In the genomic region with DNA sequence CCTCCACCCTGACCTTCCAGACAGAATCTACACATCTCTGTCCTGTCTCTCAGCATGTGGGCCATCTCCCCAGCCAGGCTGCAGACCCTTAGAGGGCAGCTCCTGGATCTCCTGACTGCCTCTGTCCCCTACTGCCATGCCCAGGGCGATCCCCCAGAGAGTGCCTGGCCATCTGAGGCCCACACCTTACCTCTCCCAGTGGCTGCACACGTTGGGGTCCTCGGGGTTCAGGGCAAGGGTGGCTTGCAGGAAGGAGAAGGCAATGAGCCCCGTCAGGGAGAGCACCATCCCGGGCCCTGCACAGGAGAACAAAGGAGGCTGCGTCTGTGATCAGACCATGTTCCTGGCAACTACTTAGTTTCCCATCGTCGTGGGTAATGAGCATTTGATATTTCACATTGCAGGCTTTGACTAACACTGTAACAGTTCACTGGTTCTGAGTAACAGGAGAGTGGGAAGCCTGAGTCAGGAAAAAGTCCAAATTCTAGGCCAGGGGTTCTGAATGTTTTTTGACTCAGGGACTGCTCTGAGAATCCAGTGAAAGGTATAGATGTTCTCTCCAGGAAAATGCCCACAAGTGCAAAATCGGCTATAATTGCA, we compare ENCODE assay signal across 19 cellular contexts.
"Had no signal": no experiment of that assay in that cellular context is flagged by ENCODE, and none has a peak within 500 bp of the region (broad histone marks: within the 10 kb centered on the region; RNA-seq: fewer than 3 reads in every experiment).

No MANE protein-coding gene starts in this region.

- ATAC-seq: activated CD4-positive, CD25-positive, alpha-beta regulatory T cell treated with anti-CD3 and anti-CD28 coated beads, Interleukin-2, amount 50 U/mL, for 24 hours; activated CD8-positive, alpha-beta memory T cell treated with anti-CD3 and anti-CD28 coated beads, Interleukin-2, amount 10 ng/mL, durations not matched to agents 7 days and 5 days; activated CD8-positive, alpha-beta T cell treated with anti-CD3 and anti-CD28 coated beads for 36 hours; effector memory CD8-positive, alpha-beta T cell; lower lobe of right lung had no signal

- H3K9me3 Mint-ChIP-seq: activated CD4-positive, alpha-beta T cell treated with anti-CD3 and anti-CD28 coated beads, Interleukin-2, amount 10 ng/mL, durations not matched to agents 7 days and 5 days; activated CD8-positive, alpha-beta T cell treated with anti-CD3 and anti-CD28 coated beads for 36 hours; activated naive CD8-positive, alpha-beta T cell treated with anti-CD3 and anti-CD28 coated beads for 36 hours; activated T-helper 1 cell treated with anti-CD3 and anti-CD28 coated beads, Interleukin-12 subunit alpha, Interleukin-12 subunit beta, Interleukin-2, Interleukin-4 antibody, amounts not matched to agents 30 ng/mL and 10 ng/mL and 1 ng/mL, durations not matched to agents 14 hours and 24 hours and 36 hours; effector memory CD8-positive, alpha-beta T cell; naive B cell; neural crest cell; stimulated activated naive CD8-positive, alpha-beta T cell treated with anti-CD3 and anti-CD28 coated beads, Interleukin-15, Interleukin-2, amounts not matched to agents 100 ng/mL and 50 ng/mL, for 24 hours had no signal

- H3K27me3 Mint-ChIP-seq: stimulated activated naive CD8-positive, alpha-beta T cell treated with anti-CD3 and anti-CD28 coated beads, Interleukin-15, Interleukin-2, amounts not matched to agents 100 ng/mL and 50 ng/mL, for 24 hours had no signal

- DNase-seq: activated CD4-positive, alpha-beta T cell treated with anti-CD3 and anti-CD28 coated beads, Interleukin-2, amount 10 ng/mL, durations not matched to agents 7 days and 5 days; activated CD8-positive, alpha-beta memory T cell treated with anti-CD3 and anti-CD28 coated beads, Interleukin-2, amount 10 ng/mL, durations not matched to agents 7 days and 5 days; activated CD8-positive, alpha-beta T cell treated with anti-CD3 and anti-CD28 coated beads for 36 hours; activated naive CD4-positive, alpha-beta T cell treated with Interleukin-2 at 50 U/mL for 16 hours; activated naive CD8-positive, alpha-beta T cell treated with anti-CD3 and anti-CD28 coated beads for 36 hours; activated T-cell treated with anti-CD3 and anti-CD28 coated beads for 4 hours; colonic mucosa; dorsolateral prefrontal cortex; effector memory CD8-positive, alpha-beta T cell; hippocampal formation; lower lobe of right lung; naive B cell; spleen; stimulated activated CD4-positive, alpha-beta T cell treated with anti-CD3 and anti-CD28 coated beads, Interleukin-4, amount 100 ng/mL, for 24 hours; tibial artery had no signal

- H3K4me3 Mint-ChIP-seq: activated CD4-positive, alpha-beta T cell treated with anti-CD3 and anti-CD28 coated beads, Interleukin-2, amount 10 ng/mL, durations not matched to agents 7 days and 5 days; activated CD8-positive, alpha-beta memory T cell treated with anti-CD3 and anti-CD28 coated beads, Interleukin-2, amount 10 ng/mL, durations not matched to agents 7 days and 5 days; activated CD8-positive, alpha-beta T cell treated with anti-CD3 and anti-CD28 coated beads for 36 hours; activated naive CD8-positive, alpha-beta T cell treated with anti-CD3 and anti-CD28 coated beads for 36 hours; activated T-helper 1 cell treated with anti-CD3 and anti-CD28 coated beads, Interleukin-12 subunit alpha, Interleukin-12 subunit beta, Interleukin-2, Interleukin-4 antibody, amounts not matched to agents 30 ng/mL and 10 ng/mL and 1 ng/mL, durations not matched to agents 14 hours and 24 hours and 36 hours; effector memory CD8-positive, alpha-beta T cell; naive B cell; neural crest cell; stimulated activated naive CD8-positive, alpha-beta T cell treated with anti-CD3 and anti-CD28 coated beads, Interleukin-15, Interleukin-2, amounts not matched to agents 100 ng/mL and 50 ng/mL, for 24 hours had no signal

- H3K27ac Mint-ChIP-seq: activated CD4-positive, alpha-beta T cell treated with anti-CD3 and anti-CD28 coated beads, Interleukin-2, amount 10 ng/mL, durations not matched to agents 7 days and 5 days; activated CD8-positive, alpha-beta memory T cell treated with anti-CD3 and anti-CD28 coated beads, Interleukin-2, amount 10 ng/mL, durations not matched to agents 7 days and 5 days; activated CD8-positive, alpha-beta T cell treated with anti-CD3 and anti-CD28 coated beads for 36 hours; activated naive CD8-positive, alpha-beta T cell treated with anti-CD3 and anti-CD28 coated beads for 36 hours; activated T-helper 1 cell treated with anti-CD3 and anti-CD28 coated beads, Interleukin-12 subunit alpha, Interleukin-12 subunit beta, Interleukin-2, Interleukin-4 antibody, amounts not matched to agents 30 ng/mL and 10 ng/mL and 1 ng/mL, durations not matched to agents 14 hours and 24 hours and 36 hours; effector memory CD8-positive, alpha-beta T cell; naive B cell; stimulated activated naive CD8-positive, alpha-beta T cell treated with anti-CD3 and anti-CD28 coated beads, Interleukin-15, Interleukin-2, amounts not matched to agents 100 ng/mL and 50 ng/mL, for 24 hours had no signal

- H3K36me3 Mint-ChIP-seq: activated CD8-positive, alpha-beta memory T cell treated with anti-CD3 and anti-CD28 coated beads, Interleukin-2, amount 10 ng/mL, durations not matched to agents 7 days and 5 days; activated naive CD8-positive, alpha-beta T cell treated with anti-CD3 and anti-CD28 coated beads for 36 hours; naive B cell had no signal

- H3K4me1 Mint-ChIP-seq: activated CD4-positive, alpha-beta T cell treated with anti-CD3 and anti-CD28 coated beads, Interleukin-2, amount 10 ng/mL, durations not matched to agents 7 days and 5 days; activated CD8-positive, alpha-beta memory T cell treated with anti-CD3 and anti-CD28 coated beads, Interleukin-2, amount 10 ng/mL, durations not matched to agents 7 days and 5 days; activated naive CD8-positive, alpha-beta T cell treated with anti-CD3 and anti-CD28 coated beads for 36 hours had no signal
